In the genomic region with DNA sequence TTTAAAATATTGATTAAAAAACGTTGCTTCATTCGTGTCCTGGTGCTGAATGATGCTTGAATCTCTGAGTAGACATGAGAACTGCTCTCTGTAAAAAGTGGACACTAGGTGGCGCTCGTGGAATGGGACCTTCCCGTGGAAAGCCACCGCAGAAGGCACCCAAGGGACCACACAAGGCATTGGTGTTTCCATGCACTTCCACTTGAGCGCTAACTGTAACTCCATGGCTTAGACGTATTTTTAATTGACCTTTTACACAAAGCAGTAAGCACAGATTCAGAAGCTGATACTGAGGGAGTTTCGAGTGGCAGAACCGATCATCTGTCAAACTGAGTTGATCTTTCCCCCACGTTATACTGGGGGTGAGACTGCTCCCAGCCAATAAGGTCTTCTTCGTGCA, we compare ENCODE assay signal across 8 cellular contexts.
DNase-seq lines count a peak whose midpoint lies in the region; ATAC-seq and TF ChIP-seq lines count a peak whose summit lies in the region.

No MANE protein-coding gene starts in this region.

- no peak overlapping the region for H2BK120ac ChIP-seq in IMR-90 (ENCODE audit: low read depth, low read length)

- no peak overlapping the region for H2BK5ac ChIP-seq in IMR-90 (ENCODE audit: low read depth, low read length, poor library complexity, severe bottlenecking)

- H2AFZ ChIP-seq in IMR-90 (replicated peaks; ENCODE audit: low read length, poor library complexity), result no peak overlapping the region

- H3K4me3 Mint-ChIP-seq in CD8-positive, alpha-beta memory T cell, result peak overlapping the region in 2 of 7 donors; percentile 34 to 64
- no peak overlapping the region for H3K4me3 Mint-ChIP-seq in nephron progenitor cell

- in situ Hi-C loops in IMR-90 (cut with MboI; ENCODE audit: low sequenced_read_pairs), result loop anchor here (5.0 kb wide), 2 partner anchors 381 to 671 kb away; no protein-coding TSS in a partner anchor

- H2AK5ac ChIP-seq in IMR-90 (ENCODE audit: low read depth, low read length), result no peak overlapping the region

- TF ChIP-seq CTCF in IMR-90 (conservative IDR thresholded peaks at IDR 0.05; ENCODE audit: low read depth, low read length) (peak; percentile 87), nephron progenitor cell (IDR thresholded peaks at IDR 0.05) (peak; percentile 85)

- peaks cover 64% of the 10 kb centered on the region for H3K4me1 ChIP-seq in CD8-positive, alpha-beta memory T cell (ENCODE audit: insufficient read depth, low read length)
- no peaks in the 10 kb centered on the region for H3K4me1 ChIP-seq in IMR-90 (ENCODE audit: control insufficient read depth, insufficient read depth, low read length)

- H3K27me3 ChIP-seq in CD8-positive, alpha-beta memory T cell (ENCODE audit: insufficient read depth, low read length, poor library complexity, severe bottlenecking), result no peaks in the 10 kb centered on the region
- peaks cover 19% of the 10 kb centered on the region for H3K27me3 ChIP-seq in IMR-90 (ENCODE audit: control insufficient read depth, insufficient read depth, low read length)

- CTCF ChIA-PET in CD8-positive, alpha-beta memory T cell (lab: Charles Lee), result interaction anchor here (0.6 to 1.7 kb wide), 7 partner anchors 8 to 381 kb away, joined by 3 to 10 read pairs (median 3); no protein-coding TSS in a partner anchor
- CTCF ChIA-PET in IMR-90 (lab: Yijun Ruan, JAX), result no interaction called here

- no peak overlapping the region for H4K5ac ChIP-seq in IMR-90 (ENCODE audit: low read depth, low read length)

- H3K79me1 ChIP-seq in IMR-90 (ENCODE audit: low read depth in 1 of 2, low read length in 2 of 2), result no peaks in the 10 kb centered on the region

- no peak overlapping the region for H3K56ac ChIP-seq in IMR-90 (ENCODE audit: extremely low read depth, insufficient read depth, low read length)

- H3K4ac ChIP-seq in IMR-90 (ENCODE audit: low read depth, low read length), result no peak overlapping the region

- peaks cover 80 to 93% (median 87%) of the 10 kb centered on the region in 3 donors for H3K4me1 Mint-ChIP-seq in CD8-positive, alpha-beta memory T cell
- H3K4me1 Mint-ChIP-seq in nephron progenitor cell, result peaks cover 2% of the 10 kb centered on the region

- H3K27ac ChIP-seq in CD8-positive, alpha-beta memory T cell (ENCODE audit: low read depth, low read length), result no peak overlapping the region
- H3K27ac ChIP-seq in IMR-90 (ENCODE audit: insufficient read depth, low read length), result no peak overlapping the region

- peak; percentile 35; the same call in 1 of the 2 replicates for TF ChIP-seq POLR2A in IMR-90 (IDR thresholded peaks at IDR 0.05; ENCODE audit: low read depth, low read length)

- dilution Hi-C loops in IMR-90 (cut with HindIII; ENCODE audit: low sequenced_read_pairs, unreplicated experiment), result loop anchor here (25.0 kb wide), 1 partner anchor 256 kb away; no protein-coding TSS in a partner anchor

- ATAC-seq in GM19467 (IDR thresholded peaks at IDR 0.05; ENCODE audit: unreplicated experiment), result peak; percentile 55
- ATAC-seq in IMR-90 (ENCODE audit: low read depth), result peak; percentile 91
- peak; percentile 67 for ATAC-seq in esophagus mucosa

- H3K9me3 ChIP-seq in CD8-positive, alpha-beta memory T cell (ENCODE audit: low read length), result no peaks in the 10 kb centered on the region
- no peaks in the 10 kb centered on the region for H3K9me3 ChIP-seq in IMR-90 (ENCODE audit: control insufficient read depth, insufficient read depth, low read length)

- no peak overlapping the region for H3K4me3 ChIP-seq in CD8-positive, alpha-beta memory T cell (ENCODE audit: low read length)
- H3K4me3 ChIP-seq in IMR-90 (ENCODE audit: insufficient read depth, low read depth, low read length), result no peak overlapping the region

- WGBS in IMR-90 (ENCODE audit: extremely low coverage in 2 of 2, insufficient read length in 1 of 2), 2 experiments, result 8% methylated on average over 2 of the region's 12 CpGs; no CpG with 5 or more reads in 1 of the 2 experiments

- H3K23ac ChIP-seq in IMR-90 (ENCODE audit: low read depth, low read length), result no peak overlapping the region

- peaks cover 55% of the 10 kb centered on the region for H3K36me3 ChIP-seq in CD8-positive, alpha-beta memory T cell (ENCODE audit: insufficient read depth, low read length)
- no peaks in the 10 kb centered on the region for H3K36me3 ChIP-seq in IMR-90 (ENCODE audit: control insufficient read depth, insufficient read depth, low read length)

- H3K9ac ChIP-seq in IMR-90 (ENCODE audit: low read depth, low read length), result no peak overlapping the region

- no peak overlapping the region for H2AK9ac ChIP-seq in IMR-90 (replicated peaks; ENCODE audit: low read depth, low read length, poor library complexity)

- no peak overlapping the region for H2BK20ac ChIP-seq in IMR-90 (ENCODE audit: low read depth, low read length)

- no peak overlapping the region for H3K18ac ChIP-seq in IMR-90 (ENCODE audit: low read depth, low read length)

- H3K27ac Mint-ChIP-seq in CD8-positive, alpha-beta memory T cell, result peak overlapping the region; percentile 81 to 94 (median 91)
- H3K27ac Mint-ChIP-seq in nephron progenitor cell, result no peak overlapping the region

- BruUV-seq in IMR-90 (replicated peaks; lab: Mats Ljungman, UMichigan), result no TSS peak

- H3K14ac ChIP-seq in IMR-90 (replicated peaks; ENCODE audit: low read depth, low read length), result no peak overlapping the region

- TF ChIP-seq RAD21 in IMR-90 (IDR thresholded peaks at IDR 0.05; ENCODE audit: low read length), result peak; percentile 91

- H3K9me1 ChIP-seq in IMR-90 (ENCODE audit: insufficient read depth, low read length), result no peaks in the 10 kb centered on the region

- H4K8ac ChIP-seq in IMR-90 (ENCODE audit: low read depth in 2 of 2, low read length in 2 of 2), result no peak overlapping the region

- intact Hi-C loops in IMR-90 (cut with micrococcal nuclease), result loop anchor here (1.0 to 2.0 kb wide), 2 partner anchors 160 to 381 kb away; no protein-coding TSS in a partner anchor

- POLR2A ChIA-PET in CD8-positive, alpha-beta memory T cell (lab: Charles Lee), result no interaction called here
- POLR2A ChIA-PET in IMR-90 (lab: Charles Lee; ENCODE audit: unreplicated experiment), result no interaction called here

- H4K20me1 ChIP-seq in IMR-90 (ENCODE audit: insufficient read depth, low read length), result no peaks in the 10 kb centered on the region

- DNase-seq in CD8-positive, alpha-beta memory T cell, result peak; percentile 72 to 87 (median 77)
- peak; percentile 73 for DNase-seq in IMR-90
- peak; percentile 23 for DNase-seq in OCI-M2 (lab: John Stamatoyannopoulos, UW; ENCODE audit: unreplicated experiment)
- peak; percentile 83 for DNase-seq in activated T-cell treated with anti-CD3 and anti-CD28 coated beads for 4 hours
- DNase-seq in nephron progenitor cell, result peak; percentile 81
- DNase-seq in superior temporal gyrus (ENCODE audit: extremely low spot score), result peak; percentile 94

- no peak overlapping the region for H3K4me2 ChIP-seq in IMR-90 (ENCODE audit: low read depth, low read length)

- peaks cover 0 to 11% of the 10 kb centered on the region in 2 donors for H3K27me3 Mint-ChIP-seq in CD8-positive, alpha-beta memory T cell
- H3K27me3 Mint-ChIP-seq in nephron progenitor cell (ENCODE audit: low read depth, poor library complexity), result peaks cover 4% of the 10 kb centered on the region

- H3K36me3 Mint-ChIP-seq in CD8-positive, alpha-beta memory T cell, result peaks cover 43 to 95% (median 51%) of the 10 kb centered on the region in 3 donors
- no peaks in the 10 kb centered on the region for H3K36me3 Mint-ChIP-seq in nephron progenitor cell (ENCODE audit: low read depth)

- no peak overlapping the region for H4K91ac ChIP-seq in IMR-90 (ENCODE audit: insufficient read depth, low read depth, low read length)

- no peaks in the 10 kb centered on the region for H3K9me3 Mint-ChIP-seq in CD8-positive, alpha-beta memory T cell
- H3K9me3 Mint-ChIP-seq in nephron progenitor cell, result no peaks in the 10 kb centered on the region

- no peak overlapping the region for H2BK15ac ChIP-seq in IMR-90 (ENCODE audit: low read depth, low read length)

TF ChIP-seq in IMR-90, 13 proteins besides CTCF, POLR2A, EP300 and RAD21:
- TF ChIP-seq MAZ (IDR thresholded peaks at IDR 0.05; ENCODE audit: borderline replicate concordance, low read depth, low read length) (no peak), SMC3 (IDR thresholded peaks at IDR 0.05; ENCODE audit: low read depth, low read length) (peak; percentile 90)

Comparison
In these comparisons a context has a peak if more than half of its experiments do, and no peak if none do; other contexts are left out.
1. DNase-seq: peak in every context shown above with its lines; median percentile 94 in superior temporal gyrus; 83 in activated T-cell treated with anti-CD3 and anti-CD28 coated beads for 4 hours; 81 in nephron progenitor cell; 77 in CD8-positive, alpha-beta memory T cell; 73 in IMR-90; 23 in OCI-M2.